In genomic region chr17:18319604-18320256, GRCh38 we compare ENCODE assay signal across 8 cellular contexts. TPM values are rescaled to one million over a fixed set of nuclear protein-coding genes. Genes with fewer than 3 reads are reported as not detected.
DNase-seq lines count a peak whose midpoint lies in the region; ATAC-seq and TF ChIP-seq lines count a peak whose summit lies in the region.

No MANE protein-coding gene starts in this region.

- no peak overlapping the region for H3K27ac ChIP-seq in stomach

- TF ChIP-seq EP300 in stomach (IDR thresholded peaks at IDR 0.05): no peak

- peaks cover 24% of the 10 kb centered on the region for H3K36me3 Mint-ChIP-seq in activated naive CD8-positive, alpha-beta T cell treated with anti-CD3 and anti-CD28 coated beads for 36 hours

- H3K4me1 ChIP-seq in stomach: peaks cover 50 to 82% (median 64%) of the 10 kb centered on the region in 4 donors

- no peak for ATAC-seq in GM21576 (IDR thresholded peaks at IDR 0.05; ENCODE audit: unreplicated experiment)

- H3K27me3 Mint-ChIP-seq in activated naive CD8-positive, alpha-beta T cell treated with anti-CD3 and anti-CD28 coated beads for 36 hours: no peaks in the 10 kb centered on the region

- peak overlapping the region in 3 of 4 donors; percentile 3 to 98 (median 25) for H3K4me3 ChIP-seq in stomach

- DNase-seq in NCI-H2107 treated with DMSO at 0.1 percent for 48 hours (lab: John Stamatoyannopoulos, UW; ENCODE audit: unreplicated experiment): peak; percentile 6
- no peak for DNase-seq in NCI-H2107 (lab: John Stamatoyannopoulos, UW)
- peak; percentile 34 for DNase-seq in NAMALWA (ENCODE audit: low spot score)
- DNase-seq in activated naive CD8-positive, alpha-beta T cell treated with anti-CD3 and anti-CD28 coated beads for 36 hours: no peak
- peak; percentile 63 for DNase-seq in hepatic stellate cell (ENCODE audit: low spot score)
- DNase-seq in stomach: peak; percentile 27
- DNase-seq in NOMO-1 (lab: John Stamatoyannopoulos, UW; ENCODE audit: unreplicated experiment in 2 of 2): no peak

- TF ChIP-seq CTCF in stomach (IDR thresholded peaks at IDR 0.05): peak in 3 of 7 experiments; percentile 12 to 31 (median 19)

- H3K27ac Mint-ChIP-seq in activated naive CD8-positive, alpha-beta T cell treated with anti-CD3 and anti-CD28 coated beads for 36 hours: no peak overlapping the region

- H3K9me3 Mint-ChIP-seq in activated naive CD8-positive, alpha-beta T cell treated with anti-CD3 and anti-CD28 coated beads for 36 hours: no peaks in the 10 kb centered on the region

- H3K4me1 Mint-ChIP-seq in activated naive CD8-positive, alpha-beta T cell treated with anti-CD3 and anti-CD28 coated beads for 36 hours: peaks cover 55% of the 10 kb centered on the region

- WGBS in stomach, 5 donors: 55 to 69% (median 58%) methylated on average over 8 to 13 of the region's 13 CpGs

- H3K4me3 Mint-ChIP-seq in activated naive CD8-positive, alpha-beta T cell treated with anti-CD3 and anti-CD28 coated beads for 36 hours: peak overlapping the region; percentile 48

- no peaks in the 10 kb centered on the region for H3K9me3 ChIP-seq in stomach

- no peaks in the 10 kb centered on the region for H3K27me3 ChIP-seq in stomach

- no peak for TF ChIP-seq POLR2A in stomach (IDR thresholded peaks at IDR 0.05)

- intact Hi-C loops in stomach (cut with DNase I; ENCODE audit: low total_unique reads): loop anchor here (10.0 kb wide), 1 partner anchor 55 kb away; the partner anchor contains the start of gene MIEF2

- H3K36me3 ChIP-seq in stomach: peaks cover 31 to 82% (median 75%) of the 10 kb centered on the region in 4 donors

RNA-seq across cellular contexts. Expression of gene SMCR8, which starts 4.6 kb away (rescaled TPM):
- total RNA-seq in activated naive CD8-positive, alpha-beta T cell treated with anti-CD3 and anti-CD28 coated beads for 36 hours: 10 to 100 TPM; 19.4 TPM
- total RNA-seq in stomach: 10 to 100 TPM in 3 of 5 donors, 1 to 10 TPM in 2; 5.8 to 17.9 (median 13.0) TPM
- 1 to 10 TPM; 2.4 to 4.0 (median 3.2) TPM for polyA plus RNA-seq in stomach

RNA-seq across cellular contexts. Expression of gene TOP3A, which starts 4.9 kb away (rescaled TPM):
- total RNA-seq in activated naive CD8-positive, alpha-beta T cell treated with anti-CD3 and anti-CD28 coated beads for 36 hours: 10 to 100 TPM; 55.4 to 56.9 TPM
- total RNA-seq in stomach: 100 to 1,000 TPM in 1 of 5 donors, 10 to 100 TPM in 4; 21.9 to 311 (median 30.5) TPM
- polyA plus RNA-seq in stomach: 10 to 100 TPM in 1 of 3 donors, 1 to 10 TPM in 2; 7.6 to 12.7 (median 9.0) TPM

RNA-seq across cellular contexts. Expression of gene SHMT1, which starts 43.6 kb away (rescaled TPM):
- total RNA-seq in activated naive CD8-positive, alpha-beta T cell treated with anti-CD3 and anti-CD28 coated beads for 36 hours: 10 to 100 TPM; 50.2 to 52.2 TPM
- 10 to 100 TPM; 16.9 to 50.4 (median 40.0) TPM for total RNA-seq in stomach
- polyA plus RNA-seq in stomach: 10 to 100 TPM; 12.4 to 34.3 (median 18.4) TPM

RNA-seq across cellular contexts. Expression of gene EVPLL, which starts 57.8 kb away (rescaled TPM):
- total RNA-seq in activated naive CD8-positive, alpha-beta T cell treated with anti-CD3 and anti-CD28 coated beads for 36 hours: under 1 TPM; 0.14 to 0.39 TPM
- total RNA-seq in stomach: 1 to 10 TPM in 1 of 5 donors, under 1 TPM in 2, not detected in 2; 0.29 to 1.2 (median 0.45) TPM
- 1 to 10 TPM in 1 of 3 donors, under 1 TPM in 1, not detected in 1; 0.37 to 8.9 TPM for polyA plus RNA-seq in stomach

RNA-seq across cellular contexts. Expression of gene MIEF2, which starts 59.3 kb away (rescaled TPM):
- 1 to 10 TPM; 3.2 to 4.3 TPM for total RNA-seq in activated naive CD8-positive, alpha-beta T cell treated with anti-CD3 and anti-CD28 coated beads for 36 hours
- total RNA-seq in stomach: 100 to 1,000 TPM in 1 of 5 donors, 10 to 100 TPM in 3, 1 to 10 TPM in 1; 5.2 to 254 (median 12.5) TPM
- 1 to 10 TPM; 2.1 to 7.5 (median 2.9) TPM for polyA plus RNA-seq in stomach

Comparison
In these comparisons a context has a peak if more than half of its experiments do, and no peak if none do; other contexts are left out.
1. DNase-seq: peak in NCI-H2107 treated with DMSO at 0.1 percent for 48 hours (single experiment), NAMALWA (single experiment), hepatic stellate cell (single experiment) and stomach (single experiment); none in NCI-H2107 (single experiment), activated naive CD8-positive, alpha-beta T cell treated with anti-CD3 and anti-CD28 coated beads for 36 hours (single experiment) and NOMO-1 (0 of 2).